17 cellular contexts compared by ENCODE assay signal in the genomic region with DNA sequence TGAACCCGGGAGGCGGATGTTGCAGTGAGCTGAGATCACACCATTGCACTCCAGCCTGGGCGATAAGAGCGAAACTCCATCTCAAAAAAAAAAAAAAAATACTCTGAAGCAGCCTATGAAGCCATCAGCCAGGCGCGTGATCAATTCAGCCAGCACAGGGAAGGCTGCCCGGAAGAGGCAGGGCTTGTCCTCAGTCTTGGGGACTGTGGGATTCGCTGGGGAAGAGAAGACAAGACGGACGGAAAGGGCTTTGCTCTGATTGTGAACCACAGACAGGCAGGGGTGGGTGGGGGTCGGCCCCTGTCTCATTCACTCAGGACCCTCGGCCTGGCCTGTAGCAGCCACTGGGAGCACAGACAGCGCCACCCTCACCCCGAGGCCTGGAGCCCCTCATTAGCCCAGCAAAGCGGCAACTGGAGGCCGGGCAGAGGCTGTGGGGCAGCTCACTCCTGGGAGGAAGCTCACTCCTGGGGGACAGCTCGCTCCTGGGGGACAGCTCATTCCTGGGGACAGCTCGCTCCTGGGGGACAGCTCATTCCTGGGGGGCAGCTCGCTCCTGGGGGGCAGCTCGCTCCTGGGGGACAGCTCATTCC. TPM values are rescaled to one million over a fixed set of nuclear protein-coding genes. Genes with fewer than 3 reads are reported as not detected.
A peak's percentile ranks its signal among the peaks of the same experiment; 100 is the strongest.
DNase-seq lines count a peak whose midpoint lies in the region; ATAC-seq, FAIRE-seq and TF ChIP-seq lines count a peak whose summit lies in the region.
"Had no signal": no experiment of that assay in that cellular context is flagged by ENCODE, and none has a peak within 500 bp of the region (broad histone marks: within the 10 kb centered on the region; RNA-seq: fewer than 3 reads in every experiment).

No MANE protein-coding gene starts in this region.

- no peaks in the 10 kb centered on the region for H3K4me1 ChIP-seq in HepG2 (ENCODE audit: insufficient read depth, low read length)
- no peaks in the 10 kb centered on the region for H3K4me1 ChIP-seq in right lobe of liver
- H3K4me1 ChIP-seq in endodermal cell (ENCODE audit: control insufficient read depth, insufficient read depth, low read length): peaks cover 6% of the 10 kb centered on the region
- peaks cover 19% of the 10 kb centered on the region for H3K4me1 ChIP-seq in mesenchymal stem cell (ENCODE audit: control insufficient read depth, insufficient read depth, low read depth, low read length)
- peaks cover 7% of the 10 kb centered on the region for H3K4me1 ChIP-seq in A673 (ENCODE audit: insufficient read depth, low read length, poor library complexity, severe bottlenecking)

- peaks cover 8 to 59% of the 10 kb centered on the region in 2 experiments for H3K27me3 ChIP-seq in HepG2 (ENCODE audit: control insufficient read depth in 1 of 2, insufficient read depth in 2 of 2, low read length in 2 of 2)
- no peaks in the 10 kb centered on the region for H3K27me3 ChIP-seq in right lobe of liver
- H3K27me3 ChIP-seq in endodermal cell (ENCODE audit: control insufficient read depth, insufficient read depth, low read length, poor library complexity, severe bottlenecking): no peaks in the 10 kb centered on the region
- H3K27me3 ChIP-seq in mesenchymal stem cell (ENCODE audit: control insufficient read depth in 1 of 2, insufficient read depth in 1 of 2, low read length in 2 of 2): no peaks in the 10 kb centered on the region
- no peaks in the 10 kb centered on the region for H3K27me3 ChIP-seq in A673 (replicated peaks; ENCODE audit: insufficient read depth, low read depth, low read length, poor library complexity)

- peak overlapping the region; percentile 71 for H3K4me2 ChIP-seq in HepG2 (ENCODE audit: low read depth, low read length)
- H3K4me2 ChIP-seq in mesenchymal stem cell (ENCODE audit: low read length, poor library complexity, severe bottlenecking): no peak overlapping the region
- H3K4me2 ChIP-seq: A549 had no signal

- H2BK120ac ChIP-seq in mesenchymal stem cell (ENCODE audit: low read depth, low read length): no peak overlapping the region

- no peak overlapping the region for H3K4ac ChIP-seq in mesenchymal stem cell (ENCODE audit: low read depth in 1 of 2, low read length in 2 of 2)

- no peak overlapping the region for H2BK5ac ChIP-seq in mesenchymal stem cell (ENCODE audit: low read depth, low read length, poor library complexity, severe bottlenecking)

- peak overlapping the region; percentile 46; the same call in 1 of the 2 replicates for H3K9ac ChIP-seq in HepG2 (ENCODE audit: insufficient read depth, low read depth, low read length)
- no peak overlapping the region for H3K9ac ChIP-seq in endodermal cell (ENCODE audit: extremely low read depth, low read length, poor library complexity, severe bottlenecking)
- peak overlapping the region; percentile 54 for H3K9ac ChIP-seq in mesenchymal stem cell (ENCODE audit: low read length)

- H3K27me3 Mint-ChIP-seq in endodermal cell (ENCODE audit: insufficient read depth): peaks cover 1% of the 10 kb centered on the region

- ATAC-seq in HepG2 (peak; percentile 62), right lobe of liver (no peak)
- no peak for ATAC-seq in stimulated activated effector memory CD8-positive, alpha-beta T cell treated with anti-CD3 and anti-CD28 coated beads, Interleukin-12 subunit alpha, Interleukin-12 subunit beta, amount 100 ng/mL, for 72 hours
- ATAC-seq: Panc1 had no signal

- H4K8ac ChIP-seq in mesenchymal stem cell (ENCODE audit: low read length): no peak overlapping the region

- H3K79me2 ChIP-seq in HepG2 (ENCODE audit: insufficient read depth, low read length): no peaks in the 10 kb centered on the region

- no peak overlapping the region for H2BK12ac ChIP-seq in mesenchymal stem cell (ENCODE audit: low read length in 2 of 2)

- no peak for FAIRE-seq in HepG2 (lab: Jason Lieb, UNC)
- FAIRE-seq: A549, GM18507 had no signal

- peaks cover 1% of the 10 kb centered on the region for H3K36me3 Mint-ChIP-seq in endodermal cell (ENCODE audit: low read depth)
- H3K36me3 Mint-ChIP-seq in stimulated activated effector memory CD8-positive, alpha-beta T cell treated with anti-CD3 and anti-CD28 coated beads, Interleukin-12 subunit alpha, Interleukin-12 subunit beta, amount 100 ng/mL, for 72 hours: peaks cover 11% of the 10 kb centered on the region

- H3K9me3 ChIP-seq in HepG2 (ENCODE audit: low read length): no peaks in the 10 kb centered on the region
- no peaks in the 10 kb centered on the region for H3K9me3 ChIP-seq in right lobe of liver
- H3K9me3 ChIP-seq in endodermal cell (ENCODE audit: control insufficient read depth, low read length): no peaks in the 10 kb centered on the region
- H3K9me3 ChIP-seq in mesenchymal stem cell (ENCODE audit: control insufficient read depth, low read length): no peaks in the 10 kb centered on the region
- H3K9me3 ChIP-seq in A673 (ENCODE audit: low read depth, low read length, poor library complexity, severe bottlenecking): no peaks in the 10 kb centered on the region
- H3K9me3 ChIP-seq: A549 had no signal

- no peak overlapping the region for H3K27ac ChIP-seq in HepG2 (ENCODE audit: extremely low read length, insufficient read depth, low read length)
- H3K27ac ChIP-seq in right lobe of liver: no peak overlapping the region
- peak overlapping the region; percentile 41 for H3K27ac ChIP-seq in endodermal cell (ENCODE audit: low read depth, low read length)
- no peak overlapping the region for H3K27ac ChIP-seq in mesenchymal stem cell (ENCODE audit: low read length, poor library complexity, severe bottlenecking)
- no peak overlapping the region for H3K27ac ChIP-seq in A673 (ENCODE audit: low read depth, low read length, poor library complexity, severe bottlenecking)
- H3K27ac ChIP-seq: A549 had no signal

- H2AFZ ChIP-seq in HepG2 (ENCODE audit: low read length) (no peak overlapping the region), mesenchymal stem cell (ENCODE audit: low read depth, low read length) (no peak overlapping the region)

- no peak overlapping the region for H3K18ac ChIP-seq in mesenchymal stem cell (ENCODE audit: low read depth in 1 of 2, low read length in 2 of 2)

- POLR2A ChIA-PET in HepG2 (lab: Yijun Ruan, JAX) (no interaction called here), A673 (lab: Charles Lee; ENCODE audit: low non-redundant PET) (interaction anchor here (1.0 kb wide), 1 partner anchor 247 kb away, joined by 5 read pairs; no protein-coding TSS in a partner anchor)

- H3K4me3 Mint-ChIP-seq in endodermal cell: no peak overlapping the region
- H3K4me3 Mint-ChIP-seq in stimulated activated effector memory CD8-positive, alpha-beta T cell treated with anti-CD3 and anti-CD28 coated beads, Interleukin-12 subunit alpha, Interleukin-12 subunit beta, amount 100 ng/mL, for 72 hours: no peak overlapping the region

- DNase-seq in HepG2 (ENCODE audit: low spot score) (no peak), right lobe of liver (no peak), endodermal cell (no peak), mesenchymal stem cell (no peak), A673 (ENCODE audit: low spot score) (no peak), NOMO-1 (lab: John Stamatoyannopoulos, UW; ENCODE audit: unreplicated experiment in 2 of 2) (no peak), GM20000 (ENCODE audit: low spot score) (no peak)
- no peak for DNase-seq in stimulated activated effector memory CD8-positive, alpha-beta T cell treated with anti-CD3 and anti-CD28 coated beads, Interleukin-12 subunit alpha, Interleukin-12 subunit beta, amount 100 ng/mL, for 72 hours (ENCODE audit: low spot score in 2 of 2)
- DNase-seq: Calu3, KBM-7, NCI-H1694, NCI-H2107, NCI-H345, SHP77 treated with DMSO at 0.1 percent for 48 hours had no signal

- TF ChIP-seq CTCF in HepG2 (CRISPR knock-in tag; IDR thresholded peaks at IDR 0.05): peak; percentile 22; the same call in 1 of the 2 replicates
- TF ChIP-seq CTCF in right lobe of liver (IDR thresholded peaks at IDR 0.05): no peak
- TF ChIP-seq CTCF in endodermal cell (conservative IDR thresholded peaks at IDR 0.05): no peak
- TF ChIP-seq CTCF in A673 (conservative IDR thresholded peaks at IDR 0.05; ENCODE audit: low read depth, low read length): no peak
- no peak for TF ChIP-seq CTCF in GM20000 (IDR thresholded peaks at IDR 0.05; ENCODE audit: extremely low read depth, missing control alignments)

- CTCF ChIA-PET in HepG2 (lab: Yijun Ruan, JAX; ENCODE audit: low intra/inter-chr PET ratio, low total read pairs) (no interaction called here), A673 (lab: Charles Lee) (interaction anchor here (0.6 to 2.2 kb wide), 3 partner anchors 20 to 136 kb away, joined by 3 to 5 read pairs (median 5); no protein-coding TSS in a partner anchor)

- no peak overlapping the region for H3K14ac ChIP-seq in mesenchymal stem cell (ENCODE audit: low read length in 2 of 2)

- TF ChIP-seq POLR2A in HepG2 (IDR thresholded peaks at IDR 0.05; ENCODE audit: insufficient read depth in 1 of 2, low read depth in 2 of 2, low read length in 2 of 2): no peak
- no peak for TF ChIP-seq POLR2A in right lobe of liver (IDR thresholded peaks at IDR 0.05)

- H3K23ac ChIP-seq in mesenchymal stem cell (ENCODE audit: low read length in 2 of 2): no peak overlapping the region

- H3K4me3 ChIP-seq in HepG2 (replicated peaks in 1 of 3; ENCODE audit: insufficient read depth in 1 of 3, low read depth in 2 of 3, low read length in 3 of 3): peak overlapping the region in 2 of 3 experiments; percentile 22 to 63; a peak in 3 of 6 replicates
- H3K4me3 ChIP-seq in right lobe of liver: no peak overlapping the region
- no peak overlapping the region for H3K4me3 ChIP-seq in endodermal cell (ENCODE audit: low read length)
- H3K4me3 ChIP-seq in mesenchymal stem cell (ENCODE audit: insufficient read depth in 1 of 2, low read depth in 1 of 2, low read length in 2 of 2): no peak overlapping the region
- no peak overlapping the region for H3K4me3 ChIP-seq in A673 (ENCODE audit: low read depth, low read length, poor library complexity, severe bottlenecking)
- H3K4me3 ChIP-seq: A549 had no signal

- in situ Hi-C loops in HepG2 (cut with HindIII; ENCODE audit: extremely low pct_ligation_motif_present, low pct_unique_long_range_greater_than_20kb): no loop called here

- 28% methylated on average over 8 of the region's 20 CpGs for WGBS in HepG2 (ENCODE audit: low lambda C conversion rate)
- WGBS in right lobe of liver (ENCODE audit: insufficient coverage, low coverage, low lambda C conversion rate, missing lambda C conversion rate): 82% methylated on average over 8 of the region's 20 CpGs
- 94 to 95% methylated on average over 5 to 17 of the region's 20 CpGs for WGBS in endodermal cell (ENCODE audit: insufficient coverage in 1 of 2, insufficient read length in 1 of 2), 2 experiments
- 94% methylated on average over 18 of the region's 20 CpGs for WGBS in mesenchymal stem cell

- intact Hi-C loops in HepG2 (cut with micrococcal nuclease; ENCODE audit: unreplicated experiment): no loop called here
- intact Hi-C loops in right lobe of liver (cut with DNase I): no loop called here
- intact Hi-C loops in A673 (cut with micrococcal nuclease; ENCODE audit: unreplicated experiment): no loop called here

- BruUV-seq in HepG2 (replicated peaks; lab: Mats Ljungman, UMichigan): no TSS peak
- BruUV-seq in A673 (replicated peaks; lab: Mats Ljungman, UMichigan): no TSS peak

- no peaks in the 10 kb centered on the region for H3K36me3 ChIP-seq in HepG2 (replicated peaks in 1 of 2; ENCODE audit: control insufficient read depth in 1 of 2, insufficient read depth in 2 of 2, low read length in 2 of 2)
- no peaks in the 10 kb centered on the region for H3K36me3 ChIP-seq in right lobe of liver
- no peaks in the 10 kb centered on the region for H3K36me3 ChIP-seq in endodermal cell (ENCODE audit: control insufficient read depth, insufficient read depth, low read length)
- H3K36me3 ChIP-seq in mesenchymal stem cell (ENCODE audit: control insufficient read depth in 1 of 2, insufficient read depth in 2 of 2, low read depth in 1 of 2, low read length in 2 of 2): peaks cover 0 to 9% of the 10 kb centered on the region in 2 experiments
- no peaks in the 10 kb centered on the region for H3K36me3 ChIP-seq in A673 (ENCODE audit: insufficient read depth, low read length, poor library complexity, severe bottlenecking)

- no peaks in the 10 kb centered on the region for H3K9me3 Mint-ChIP-seq in endodermal cell
- no peaks in the 10 kb centered on the region for H3K9me3 Mint-ChIP-seq in stimulated activated effector memory CD8-positive, alpha-beta T cell treated with anti-CD3 and anti-CD28 coated beads, Interleukin-12 subunit alpha, Interleukin-12 subunit beta, amount 100 ng/mL, for 72 hours

- TF ChIP-seq RAD21 in HepG2 (CRISPR knock-in tag; IDR thresholded peaks at IDR 0.05): no peak

- no peaks in the 10 kb centered on the region for H4K20me1 ChIP-seq in HepG2 (ENCODE audit: insufficient read depth, low read length)

- no peak overlapping the region for H2BK15ac ChIP-seq in mesenchymal stem cell (ENCODE audit: low read depth, poor library complexity, severe bottlenecking)

- no peak for TF ChIP-seq EP300 in HepG2 (IDR thresholded peaks at IDR 0.05; ENCODE audit: low read depth in 2 of 2, low read length in 2 of 2)
- no peak for TF ChIP-seq EP300 in HepG2 (CRISPR knock-in tag; IDR thresholded peaks at IDR 0.05; ENCODE audit: borderline replicate concordance)

- no peak overlapping the region for H4K91ac ChIP-seq in mesenchymal stem cell (ENCODE audit: low read length)

- H2AK5ac ChIP-seq in mesenchymal stem cell (ENCODE audit: low read length, severe bottlenecking): no peak overlapping the region

- peaks cover 15% of the 10 kb centered on the region for H3K4me1 Mint-ChIP-seq in endodermal cell
- H3K4me1 Mint-ChIP-seq in stimulated activated effector memory CD8-positive, alpha-beta T cell treated with anti-CD3 and anti-CD28 coated beads, Interleukin-12 subunit alpha, Interleukin-12 subunit beta, amount 100 ng/mL, for 72 hours: no peaks in the 10 kb centered on the region

- H3K27ac Mint-ChIP-seq in endodermal cell: peak overlapping the region; percentile 72
- H3K27ac Mint-ChIP-seq in stimulated activated effector memory CD8-positive, alpha-beta T cell treated with anti-CD3 and anti-CD28 coated beads, Interleukin-12 subunit alpha, Interleukin-12 subunit beta, amount 100 ng/mL, for 72 hours: peak overlapping the region; percentile 29

- peaks cover 10% of the 10 kb centered on the region for H3K79me1 ChIP-seq in mesenchymal stem cell (replicated peaks; ENCODE audit: low read length, poor library complexity, severe bottlenecking)

RNA-seq across cellular contexts. Expression of a gene that starts 37.2 kb away (rescaled TPM):
- total RNA-seq in HepG2 (2016; rRNA removed; fragmentation: Illumina TruSeq; extraction: Trizol): 10.9 and 12.4 TPM in 2 replicates
- total RNA-seq in HepG2 (2016; cell fraction: cytosol; rRNA removed; fragmentation: Illumina TruSeq; extraction: Trizol; ENCODE audit: low read depth): 5.9 and 7.8 TPM in 2 replicates
- 9.1 and 11.6 TPM in 2 replicates for total RNA-seq in HepG2 (2016; cell fraction: insoluble cytoplasmic fraction; rRNA removed; fragmentation: Illumina TruSeq; extraction: Trizol)
- 9.3 and 10.5 TPM in 2 replicates for total RNA-seq in HepG2 (2016; cell fraction: membrane; rRNA removed; fragmentation: Illumina TruSeq; extraction: Trizol)
- 8.0 and 11.0 TPM in 2 replicates for total RNA-seq in HepG2 (2016; cell fraction: nucleus; rRNA removed; fragmentation: Illumina TruSeq; extraction: Trizol)
- 40.4 TPM in 2 replicates for polyA plus RNA-seq in HepG2 (2011; rRNA removed)
- 13.2 and 21.6 TPM in 2 replicates for polyA plus RNA-seq in HepG2 (2011; cell fraction: cytosol; rRNA removed)
- polyA plus RNA-seq in HepG2 (2011; cell fraction: nucleus; rRNA removed): 68.7 and 98.6 TPM in 2 replicates
- polyA plus RNA-seq in HepG2 (2012): 10.2 and 11.3 TPM in 2 replicates
- 0.85 and 1.1 TPM in 2 replicates for polyA plus RNA-seq in HepG2 (2016; cell fraction: cytosol; fragmentation: Illumina TruSeq; extraction: Trizol; ENCODE audit: low read depth)
- polyA plus RNA-seq in HepG2 (2016; cell fraction: insoluble cytoplasmic fraction; fragmentation: Illumina TruSeq; extraction: Trizol; ENCODE audit: low read depth): 8.6 and 11.0 TPM in 2 replicates
- polyA plus RNA-seq in HepG2 (2016; cell fraction: membrane; fragmentation: Illumina TruSeq; extraction: Trizol; ENCODE audit: low read depth): 2.9 and 3.5 TPM in 2 replicates
- 18.8 and 21.3 TPM in 2 replicates for polyA plus RNA-seq in HepG2 (2016; cell fraction: nucleus; fragmentation: Illumina TruSeq; extraction: Trizol; ENCODE audit: insufficient read depth, low read depth)
- 37.5 and 62.6 TPM in 2 replicates for polyA minus RNA-seq in HepG2 (2011; rRNA and poly(A)+ RNA removed; ENCODE audit: low replicate concordance)
- polyA minus RNA-seq in HepG2 (2011; cell fraction: cytosol; rRNA and poly(A)+ RNA removed): 19.0 and 21.4 TPM in 2 replicates
- polyA minus RNA-seq in HepG2 (2011; cell fraction: nucleus; rRNA and poly(A)+ RNA removed): 24.5 and 24.6 TPM in 2 replicates
- total RNA-seq in right lobe of liver: 10 to 100 TPM in 3 of 6 experiments, 1 to 10 TPM in 3; 7.4 to 21.5 (median 11.3) TPM
- total RNA-seq in endodermal cell: 10 to 100 TPM; 51.1 to 58.7 TPM
- 52.8 TPM for polyA plus RNA-seq in endodermal cell (2013, experiment 1 of 2)
- 56.2 TPM for polyA plus RNA-seq in endodermal cell (2013, experiment 2 of 2)
- 57.4 TPM for polyA plus RNA-seq in mesenchymal stem cell (2013, experiment 1 of 2)
- 56.4 TPM for polyA plus RNA-seq in mesenchymal stem cell (2013, experiment 2 of 2)
- total RNA-seq in A673 (2021): 47.6 and 67.9 TPM in 2 replicates

Comparison
In these comparisons a context has a peak if more than half of its experiments do, and no peak if none do; other contexts are left out.
1. H3K4me3 ChIP-seq: peak in HepG2 (2 of 3); none in right lobe of liver (0 of 3), endodermal cell (single experiment), mesenchymal stem cell (0 of 2) and A673 (single experiment).